In the genomic region with DNA sequence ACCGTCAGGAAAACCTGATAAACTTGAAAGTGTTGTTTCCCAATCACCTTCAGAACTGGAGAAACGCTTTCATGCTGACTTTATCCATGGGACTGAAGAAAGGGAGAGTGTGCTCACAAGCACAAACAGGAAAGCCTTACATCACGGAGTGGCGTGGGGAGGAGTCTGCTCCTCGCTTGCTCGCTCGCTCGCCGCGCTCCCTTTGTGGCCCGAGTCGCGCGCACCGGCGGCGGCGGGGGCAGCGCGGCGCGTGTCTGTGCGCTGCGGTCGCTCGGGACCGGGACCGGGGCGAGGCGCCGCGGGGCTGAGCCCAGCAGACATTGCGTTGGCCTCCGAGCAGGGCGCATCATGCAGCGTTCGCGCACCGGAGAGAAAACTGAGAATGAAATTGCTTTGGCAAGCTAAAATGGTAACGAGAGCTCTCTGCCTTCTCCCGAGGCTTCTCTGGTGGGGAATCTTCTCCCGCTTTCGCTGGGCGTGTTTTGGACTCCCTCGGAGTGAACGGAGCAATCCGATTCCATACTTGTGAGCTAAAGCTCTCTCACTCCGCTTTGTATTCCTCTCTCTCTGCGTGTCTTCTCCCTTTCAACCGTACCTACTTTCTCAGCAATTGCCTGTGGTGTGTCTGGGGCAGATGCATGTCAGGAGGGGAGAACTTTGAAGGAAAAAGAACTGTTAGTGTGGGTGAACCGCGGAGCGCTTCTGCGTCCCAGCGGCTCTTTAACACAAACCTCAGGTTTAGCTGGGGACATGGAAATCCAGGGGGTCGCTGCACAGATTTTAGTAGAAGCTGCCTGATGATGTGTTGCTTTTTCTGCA, we compare ENCODE assay signal across 8 cellular contexts. TPM values are rescaled to one million over a fixed set of nuclear protein-coding genes. Genes with fewer than 3 reads are reported as not detected.
DNase-seq lines count a peak whose midpoint lies in the region; ATAC-seq and TF ChIP-seq lines count a peak whose summit lies in the region.

A gene (plus strand): TSS at position 205 of the 819 bp plus-strand sequence. CDS start 178 bp downstream, at position 383.

- H3K4me3 ChIP-seq in MM.1S (ENCODE audit: low read length) (peak within 1 kb of the TSS; percentile 95), lower lobe of right lung (peak within 1 kb of the TSS; percentile 69)
- H3K4me3 ChIP-seq in effector memory CD4-positive, alpha-beta T cell (ENCODE audit: insufficient read depth, low read depth, low read length, poor library complexity, severe bottlenecking) = peak within 1 kb of the TSS; percentile 35

- H3K27me3 ChIP-seq in MM.1S (replicated peaks; ENCODE audit: insufficient read depth, low read length) = no peaks in the 10 kb centered on the region
- no peaks in the 10 kb centered on the region for H3K27me3 ChIP-seq in effector memory CD4-positive, alpha-beta T cell (replicated peaks; ENCODE audit: control insufficient read depth, insufficient read depth, low read length, poor library complexity, severe bottlenecking)
- no peaks in the 10 kb centered on the region for H3K27me3 ChIP-seq in lower lobe of right lung (ENCODE audit: low read depth)

- peaks cover 16% of the 10 kb centered on the region for H3K9me3 Mint-ChIP-seq in activated CD4-positive, alpha-beta T cell treated with anti-CD3 and anti-CD28 coated beads, Interleukin-2, amount 10 ng/mL, durations not matched to agents 24 days and 14 days

- intact Hi-C loops in activated CD4-positive, alpha-beta T cell treated with anti-CD3 and anti-CD28 coated beads, Interleukin-2, amount 10 ng/mL, durations not matched to agents 24 days and 14 days (cut with micrococcal nuclease) = loop anchor here (5.0 kb wide), 1 partner anchor 37 kb away; no protein-coding TSS in a partner anchor
- intact Hi-C loops in lower lobe of right lung (cut with DNase I) = no loop called here

- peaks cover 4% of the 10 kb centered on the region for H3K36me3 Mint-ChIP-seq in activated CD4-positive, alpha-beta T cell treated with anti-CD3 and anti-CD28 coated beads, Interleukin-2, amount 10 ng/mL, durations not matched to agents 24 days and 14 days (ENCODE audit: low read depth)

- H3K27ac Mint-ChIP-seq in activated CD4-positive, alpha-beta T cell treated with anti-CD3 and anti-CD28 coated beads, Interleukin-2, amount 10 ng/mL, durations not matched to agents 24 days and 14 days = peak within 1 kb of the TSS; percentile 26

- peaks cover 41% of the 10 kb centered on the region for H3K79me2 ChIP-seq in MM.1S (ENCODE audit: low read length)

- H3K4me1 Mint-ChIP-seq in activated CD4-positive, alpha-beta T cell treated with anti-CD3 and anti-CD28 coated beads, Interleukin-2, amount 10 ng/mL, durations not matched to agents 24 days and 14 days = peaks cover 11% of the 10 kb centered on the region

- H3K36me3 ChIP-seq in MM.1S (replicated peaks; ENCODE audit: insufficient read depth, low read length) = 0 out of 2 replicates have a peak, but pooled peaks cover 3% of the 10 kb centered on the region
- H3K36me3 ChIP-seq in effector memory CD4-positive, alpha-beta T cell (ENCODE audit: control insufficient read depth, insufficient read depth, low read length) = no peaks in the 10 kb centered on the region
- H3K36me3 ChIP-seq in lower lobe of right lung = no peaks in the 10 kb centered on the region

- H3F3A ChIP-seq in MM.1S (ENCODE audit: insufficient read depth, low read length) = peaks cover 35% of the 10 kb centered on the region

- peak within 1 kb of the TSS; percentile 57; the same call in 1 of the 2 replicates for H3K27ac ChIP-seq in MM.1S (ENCODE audit: low read length)
- H3K27ac ChIP-seq in effector memory CD4-positive, alpha-beta T cell (ENCODE audit: insufficient read depth, low read length, poor library complexity, severe bottlenecking) = no peak within 1 kb of the TSS
- H3K27ac ChIP-seq in lower lobe of right lung = peak within 1 kb of the TSS; percentile 90

- peak within 1 kb of the TSS; percentile 87 for H3K4me3 Mint-ChIP-seq in activated CD4-positive, alpha-beta T cell treated with anti-CD3 and anti-CD28 coated beads, Interleukin-2, amount 10 ng/mL, durations not matched to agents 24 days and 14 days

- H3K4me2 ChIP-seq in MM.1S (ENCODE audit: low read depth, low read length) = peak within 1 kb of the TSS; percentile 87

- DNase-seq in GM03348 (ENCODE audit: low spot score) (peak; percentile 84), MM.1S (peak; percentile 81), lower lobe of right lung (peak; percentile 84), LoVo (ENCODE audit: low spot score) (no peak)
- DNase-seq in activated CD4-positive, alpha-beta T cell treated with anti-CD3 and anti-CD28 coated beads, Interleukin-2, amount 10 ng/mL, durations not matched to agents 24 days and 14 days = peak; percentile 81
- DNase-seq in effector memory CD4-positive, alpha-beta T cell = no peak
- DNase-seq in stimulated activated CD4-positive, alpha-beta T cell treated with anti-CD3 and anti-CD28 coated beads, TNF-alpha, amount 100 ng/mL, for 24 hours (ENCODE audit: low read depth in 3 of 3) = peak in 2 of 3 experiments; percentile 5 to 25

- peaks cover 3% of the 10 kb centered on the region for H3K27me3 Mint-ChIP-seq in activated CD4-positive, alpha-beta T cell treated with anti-CD3 and anti-CD28 coated beads, Interleukin-2, amount 10 ng/mL, durations not matched to agents 24 days and 14 days

- no peaks in the 10 kb centered on the region for H4K20me1 ChIP-seq in MM.1S (ENCODE audit: insufficient read depth, low read length)

- TF ChIP-seq CTCF in MM.1S (IDR thresholded peaks at IDR 0.05; ENCODE audit: low read length) (no peak), lower lobe of right lung (IDR thresholded peaks at IDR 0.05) (no peak)

- no peaks in the 10 kb centered on the region for H3K9me3 ChIP-seq in MM.1S (replicated peaks; ENCODE audit: insufficient read depth, low read length)
- H3K9me3 ChIP-seq in effector memory CD4-positive, alpha-beta T cell (ENCODE audit: control insufficient read depth, low read length) = no peaks in the 10 kb centered on the region
- peaks cover 10% of the 10 kb centered on the region for H3K9me3 ChIP-seq in lower lobe of right lung

- ATAC-seq in GM21737 (IDR thresholded peaks at IDR 0.05; ENCODE audit: unreplicated experiment) (peak; percentile 65), lower lobe of right lung (peak; percentile 96)

- H2AFZ ChIP-seq in MM.1S (ENCODE audit: low read length) = peak within 1 kb of the TSS; percentile 87

- H3K4me1 ChIP-seq in MM.1S (ENCODE audit: low read length) (peaks cover 38% of the 10 kb centered on the region), lower lobe of right lung (peaks cover 42% of the 10 kb centered on the region)
- peaks cover 4% of the 10 kb centered on the region for H3K4me1 ChIP-seq in effector memory CD4-positive, alpha-beta T cell (ENCODE audit: control insufficient read depth, insufficient read depth, low read length, poor library complexity, severe bottlenecking)

- H3K9ac ChIP-seq in MM.1S (ENCODE audit: low read length) = peak within 1 kb of the TSS; percentile 82

- no peaks in the 10 kb centered on the region for H3K9me2 ChIP-seq in MM.1S (replicated peaks; ENCODE audit: insufficient read depth, low read length)

RNA-seq across cellular contexts. Expression of the gene that starts here (rescaled TPM):
- 1.7 and 2.0 TPM in 2 replicates for total RNA-seq in activated CD4-positive, alpha-beta T cell treated with anti-CD3 and anti-CD28 coated beads, Interleukin-2, amount 10 ng/mL, durations not matched to agents 24 days and 14 days
- 37.6 TPM for total RNA-seq in lower lobe of right lung

Comparison
In these comparisons a context has a peak if more than half of its experiments do, and no peak if none do; other contexts are left out.
1. RNA of the gene that starts here (total RNA-seq): 37.6 TPM in lower lobe of right lung (single experiment); 1.7 to 2.0 TPM in activated CD4-positive, alpha-beta T cell treated with anti-CD3 and anti-CD28 coated beads, Interleukin-2, amount 10 ng/mL, durations not matched to agents 24 days and 14 days; every median in the first group is over 10 times any median in the second.
2. DNase-seq: peak in GM03348 (single experiment), MM.1S (single experiment), activated CD4-positive, alpha-beta T cell treated with anti-CD3 and anti-CD28 coated beads, Interleukin-2, amount 10 ng/mL, durations not matched to agents 24 days and 14 days (single experiment), lower lobe of right lung (single experiment) and stimulated activated CD4-positive, alpha-beta T cell treated with anti-CD3 and anti-CD28 coated beads, TNF-alpha, amount 100 ng/mL, for 24 hours (2 of 3); none in effector memory CD4-positive, alpha-beta T cell (0 of 3) and LoVo (single experiment).
3. H3K4me3 ChIP-seq: peak in every context shown above with its lines; median percentile 95 in MM.1S; 69 in lower lobe of right lung; 35 in effector memory CD4-positive, alpha-beta T cell.